ENCODE assay signal across 8 cellular contexts in the genomic region with DNA sequence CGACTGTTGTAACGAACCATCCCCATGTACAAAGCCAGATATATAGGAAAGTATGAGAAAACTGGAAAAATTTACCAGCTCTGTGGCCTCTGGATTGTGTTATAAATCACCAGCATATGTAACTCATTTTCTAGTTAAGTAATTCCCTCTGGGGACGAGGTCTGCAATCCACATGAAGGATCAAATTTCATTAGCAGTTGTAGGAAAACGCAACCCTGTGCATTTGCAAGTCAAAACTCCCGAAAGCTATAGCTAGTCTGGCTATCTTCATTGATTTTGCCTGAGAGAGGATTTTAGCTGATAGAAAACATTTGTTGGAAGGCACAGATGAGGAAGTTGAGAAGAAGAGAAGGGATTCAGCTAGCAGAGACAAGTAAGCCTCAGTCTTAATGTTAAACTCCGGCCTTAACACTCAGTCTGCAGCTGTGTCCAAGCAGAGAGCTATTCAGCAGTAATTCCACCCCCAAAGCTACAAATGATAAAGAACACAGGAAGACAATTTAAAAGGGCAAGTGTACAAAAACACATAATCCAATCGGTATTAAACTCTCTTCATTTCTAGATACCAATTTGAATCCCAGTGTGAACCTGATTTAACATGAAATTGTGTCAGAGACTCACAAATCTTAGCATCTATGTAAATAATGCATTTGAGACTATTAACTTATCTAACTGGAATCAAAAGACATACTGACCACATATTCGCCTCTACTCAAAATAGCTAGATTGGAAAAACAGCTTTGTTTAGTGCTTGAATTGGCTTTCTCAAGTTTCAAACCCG. TPM values are rescaled to one million over a fixed set of nuclear protein-coding genes. Genes with fewer than 3 reads are reported as not detected.
DNase-seq lines count a peak whose midpoint lies in the region; ATAC-seq and TF ChIP-seq lines count a peak whose summit lies in the region.

No MANE protein-coding gene starts in this region.

- TF ChIP-seq CTCF in RWPE1 (conservative IDR thresholded peaks at IDR 0.05; ENCODE audit: low read depth) (no peak), fibroblast of villous mesenchyme (IDR thresholded peaks at IDR 0.05; ENCODE audit: insufficient read depth, low read depth, low read length) (no peak)

- peak overlapping the region; percentile 62 for H3K4me3 ChIP-seq in HUES6 (ENCODE audit: low read depth, low read length)
- peak overlapping the region; percentile 91 for H3K4me3 ChIP-seq in fibroblast of villous mesenchyme (ENCODE audit: low read depth, low read length)

- H3K9me3 ChIP-seq in HUES6 (ENCODE audit: control insufficient read depth, insufficient read depth, low read depth, low read length), result no peaks in the 10 kb centered on the region

- DNase-seq in DMS79 treated with DMSO at 0.1 percent for 48 hours (lab: John Stamatoyannopoulos, UW) (peak; percentile 73), RWPE1 (ENCODE audit: low spot score) (no peak), fibroblast of villous mesenchyme (ENCODE audit: low read depth) (peak; percentile 98), retina (peak; percentile 11), SW480 (ENCODE audit: low spot score) (no peak)

- no peak for ATAC-seq in GM19035 (IDR thresholded peaks at IDR 0.05; ENCODE audit: unreplicated experiment)
- no peak for ATAC-seq in activated CD4-positive, CD25-positive, alpha-beta regulatory T cell treated with anti-CD3 and anti-CD28 coated beads, Interleukin-2, amount 50 U/mL, for 24 hours

- H3K27ac ChIP-seq in HUES6 (ENCODE audit: low read depth, low read length) (peak overlapping the region; percentile 52; the same call in 1 of the 2 replicates), RWPE1 (peak overlapping the region; percentile 91)

- peaks cover 20% of the 10 kb centered on the region for H3K4me1 ChIP-seq in HUES6 (ENCODE audit: control insufficient read depth, insufficient read depth, low read length)

- H3K9ac ChIP-seq in HUES6 (ENCODE audit: low read length), result peak overlapping the region; percentile 84

- POLR2A ChIA-PET in RWPE1 (lab: Yijun Ruan, JAX; ENCODE audit: low non-redundant PET), result interaction anchor here (0.6 kb wide), 1 partner anchor 136 kb away, joined by 5 read pairs; the partner anchor contains the start of gene SMARCD1

- H3K36me3 ChIP-seq in HUES6 (ENCODE audit: control insufficient read depth, insufficient read depth, low read length), result peaks cover 9% of the 10 kb centered on the region; the same call in 1 of the 2 replicates

- H3K27me3 ChIP-seq in HUES6 (ENCODE audit: control insufficient read depth, insufficient read depth, low read length), result no peaks in the 10 kb centered on the region

- CTCF ChIA-PET in RWPE1 (lab: Yijun Ruan, JAX), result interaction anchor here (0.6 to 1.0 kb wide), 4 partner anchors 16 to 110 kb away, joined by 3 to 4 read pairs (median 3); no protein-coding TSS in a partner anchor

RNA-seq across cellular contexts. Expression of gene CERS5, which starts 54.2 kb away (rescaled TPM):
- total RNA-seq in fibroblast of villous mesenchyme, result 29.6 and 40.2 TPM in 2 replicates

Comparison
In these comparisons a context has a peak if more than half of its experiments do, and no peak if none do; other contexts are left out.
1. DNase-seq: peak in DMS79 treated with DMSO at 0.1 percent for 48 hours (single experiment), fibroblast of villous mesenchyme (single experiment) and retina (single experiment); none in RWPE1 (single experiment) and SW480 (single experiment).